10 cellular contexts compared by ENCODE assay signal in the genomic region with DNA sequence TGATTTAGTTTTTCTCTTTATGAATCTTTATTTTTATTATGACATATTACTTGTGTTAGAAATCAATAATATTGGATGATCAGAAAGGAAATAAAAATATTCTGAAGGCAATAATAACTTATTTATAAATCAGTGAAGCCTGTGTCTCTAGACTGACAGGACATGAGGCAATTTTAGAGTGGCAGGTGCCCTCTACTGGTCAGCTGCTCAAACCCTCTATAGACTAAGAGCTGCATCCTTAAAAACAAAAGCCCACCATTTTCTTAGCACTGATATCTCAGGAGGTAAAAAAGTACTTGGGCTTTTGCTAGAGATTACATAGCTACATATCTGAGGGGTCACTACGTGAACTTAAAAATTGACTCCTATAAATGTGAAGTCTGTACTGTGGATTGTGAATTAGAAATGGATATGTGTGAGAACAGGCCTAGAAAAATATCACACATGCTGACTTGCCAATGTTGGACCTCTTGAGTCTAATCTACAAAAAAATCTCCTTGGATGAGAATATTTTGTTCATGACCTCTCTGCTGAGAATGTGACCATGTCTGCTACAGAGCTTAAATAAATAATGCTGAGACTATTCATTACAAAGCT.
DNase-seq lines count a peak whose midpoint lies in the region; ATAC-seq, FAIRE-seq and TF ChIP-seq lines count a peak whose summit lies in the region.
"Had no signal": no experiment of that assay in that cellular context is flagged by ENCODE, and none has a peak within 500 bp of the region (broad histone marks: within the 10 kb centered on the region; RNA-seq: fewer than 3 reads in every experiment).

No MANE protein-coding gene starts in this region.

- no peak overlapping the region for H3K9ac ChIP-seq in kidney (ENCODE audit: low read length in 2 of 2)
- H3K9ac ChIP-seq: BLaER1 had no signal

- CTCF ChIA-PET in MCF 10A (lab: Yijun Ruan, JAX) = interaction anchor here (0.5 to 4.4 kb wide), 72 partner anchors 8 to 1184 kb away, joined by 3 to 28 read pairs (median 4); no protein-coding TSS in a partner anchor

- no peaks in the 10 kb centered on the region for H3K9me3 ChIP-seq in kidney (ENCODE audit: control insufficient read depth in 1 of 2, low read length in 2 of 2)
- H3K9me3 ChIP-seq: BLaER1 had no signal

- peaks cover 12% of the 10 kb centered on the region for H3K4me1 Mint-ChIP-seq in MCF 10A (ENCODE audit: insufficient read depth, unreplicated experiment)

- POLR2A ChIA-PET in MCF 10A (lab: Yijun Ruan, JAX) = interaction anchor here (1.4 kb wide), 1 partner anchor 135 kb away, joined by 5 read pairs; no protein-coding TSS in a partner anchor

- H3K36me3 ChIP-seq in kidney (ENCODE audit: control insufficient read depth in 1 of 2, insufficient read depth in 2 of 2, low read length in 2 of 2) = no peaks in the 10 kb centered on the region
- H3K36me3 ChIP-seq: BLaER1 had no signal

- TF ChIP-seq CTCF in MCF 10A (IDR thresholded peaks at IDR 0.05; ENCODE audit: unreplicated experiment) = peak; percentile 71
- TF ChIP-seq CTCF in kidney (IDR thresholded peaks at IDR 0.05; ENCODE audit: borderline replicate concordance, extremely low read depth, insufficient read depth) = peak; percentile 58

- DNase-seq in NCI-H1092 treated with DMSO at 0.1 percent for 48 hours (lab: John Stamatoyannopoulos, UW) (peak; percentile 48), NCI-H1092 (lab: John Stamatoyannopoulos, UW) (no peak), NCI-H1694 treated with DMSO at 0.1 percent for 48 hours (lab: John Stamatoyannopoulos, UW) (peak; percentile 90), MCF 10A (ENCODE audit: unreplicated experiment) (peak; percentile 51), kidney (no peak), urothelium cell line (ENCODE audit: low spot score) (peak; percentile 55), activated T-cell treated with anti-CD3 and anti-CD28 coated beads for 4 hours (no peak)

- peaks cover under 1 to 2% of the 10 kb centered on the region in 2 donors for H3K4me1 ChIP-seq in kidney (ENCODE audit: control insufficient read depth in 1 of 2, insufficient read depth in 1 of 2, low read depth in 1 of 2, low read length in 2 of 2)
- H3K4me1 ChIP-seq: BLaER1 had no signal

- H3K27ac Mint-ChIP-seq in MCF 10A (ENCODE audit: low read depth, unreplicated experiment) = no peak overlapping the region

- FAIRE-seq in kidney (lab: Jason Lieb, UNC) (peak; percentile 87), urothelium cell line (lab: Jason Lieb, UNC) (no peak)

- no peak overlapping the region for H3K4me3 ChIP-seq in kidney (ENCODE audit: low read length in 2 of 2)
- H3K4me3 ChIP-seq: BLaER1, skin epidermis had no signal

- BruUV-seq in MCF 10A (replicated peaks; lab: Mats Ljungman, UMichigan) = no TSS peak

- no peak for ATAC-seq in GM21515 (IDR thresholded peaks at IDR 0.05; ENCODE audit: unreplicated experiment)

- no peaks in the 10 kb centered on the region for H3K36me3 Mint-ChIP-seq in MCF 10A (ENCODE audit: insufficient read depth, unreplicated experiment)

- no peaks in the 10 kb centered on the region for H3K9me3 Mint-ChIP-seq in MCF 10A (ENCODE audit: unreplicated experiment)

- no peaks in the 10 kb centered on the region for H3K27me3 Mint-ChIP-seq in MCF 10A (ENCODE audit: insufficient read depth, unreplicated experiment)

- H3K27ac ChIP-seq in kidney (ENCODE audit: low read depth in 2 of 2, low read length in 2 of 2) = no peak overlapping the region
- H3K27ac ChIP-seq: BLaER1 had no signal

- intact Hi-C loops in MCF 10A (cut with micrococcal nuclease) (loop anchor here (1.0 to 5.0 kb wide), 6 partner anchors 136 to 1180 kb away; no protein-coding TSS in a partner anchor), kidney (cut with DNase I) (no loop called here)

- H3K4me3 Mint-ChIP-seq in MCF 10A (ENCODE audit: unreplicated experiment) = no peak overlapping the region

Comparison
In these comparisons a context has a peak if more than half of its experiments do, and no peak if none do; other contexts are left out.
1. DNase-seq: peak in NCI-H1092 treated with DMSO at 0.1 percent for 48 hours (single experiment), NCI-H1694 treated with DMSO at 0.1 percent for 48 hours (single experiment), MCF 10A (single experiment) and urothelium cell line (single experiment); none in NCI-H1092 (single experiment), kidney (single experiment) and activated T-cell treated with anti-CD3 and anti-CD28 coated beads for 4 hours (single experiment).